Comparison of ENCODE assay signal across 9 cellular contexts in the genomic region with DNA sequence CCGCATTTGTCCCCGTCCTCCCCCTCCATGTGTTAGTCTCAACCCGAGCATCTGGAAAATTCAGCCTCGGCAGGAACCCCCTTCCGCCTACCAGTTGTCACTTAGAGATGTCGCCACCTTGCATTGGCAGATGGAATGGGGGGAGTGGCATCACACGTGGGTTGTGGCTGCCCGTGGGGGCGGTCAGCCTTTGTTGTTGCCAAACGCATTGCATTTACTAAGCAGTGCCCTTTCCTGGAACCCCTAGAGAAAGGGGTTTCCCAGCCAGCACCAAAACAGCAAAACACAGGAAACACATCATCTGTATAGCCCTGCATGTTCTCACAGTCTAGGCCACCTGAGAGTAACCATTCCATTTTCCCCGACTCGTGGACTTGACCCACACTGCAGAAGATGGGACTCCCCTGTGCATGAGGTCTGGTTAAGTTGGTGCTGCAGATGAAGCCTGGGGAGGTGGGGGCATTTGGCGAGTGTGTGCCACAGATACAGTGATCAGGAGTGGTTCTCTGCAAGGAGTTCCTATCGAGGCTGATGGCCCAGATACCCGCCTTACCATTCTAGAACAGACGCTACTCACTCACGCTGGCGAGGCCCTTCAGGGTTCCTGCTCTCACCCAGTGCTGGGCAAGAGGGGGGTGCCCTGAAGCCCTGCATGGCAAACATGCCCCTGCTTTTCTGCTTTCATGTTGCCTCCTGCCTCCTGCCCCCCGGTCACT. TPM values are rescaled to one million over a fixed set of nuclear protein-coding genes. Genes with fewer than 3 reads are reported as not detected.
A peak's percentile ranks its signal among the peaks of the same experiment; 100 is the strongest.
DNase-seq lines count a peak whose midpoint lies in the region; ATAC-seq, FAIRE-seq and TF ChIP-seq lines count a peak whose summit lies in the region.
"Had no signal": no experiment of that assay in that cellular context is flagged by ENCODE, and none has a peak within 500 bp of the region (broad histone marks: within the 10 kb centered on the region; RNA-seq: fewer than 3 reads in every experiment).

No MANE protein-coding gene starts in this region.

- intact Hi-C loops in kidney (cut with DNase I) (no loop called here), left ventricle myocardium inferior (cut with micrococcal nuclease) (no loop called here)

- H3K36me3 Mint-ChIP-seq in T-helper 1 cell treated with Interleukin-12 subunit alpha and Interleukin-12 subunit beta and Interleukin-4 antibody, amounts not matched to agents 30 μg/mL and 1 μg/mL, for 36 hours (ENCODE audit: low read depth), result peaks cover 46% of the 10 kb centered on the region
- peaks cover 6% of the 10 kb centered on the region for H3K36me3 Mint-ChIP-seq in natural killer cell treated with Interleukin-12 subunit alpha and Interleukin-12 subunit beta and Interleukin-15 and Interleukin-18, amount 100 ng/mL, for 72 hours
- peaks cover 51% of the 10 kb centered on the region for H3K36me3 Mint-ChIP-seq in stimulated activated naive CD8-positive, alpha-beta T cell treated with anti-CD3 and anti-CD28 coated beads, Interleukin-15, Interleukin-2, amounts not matched to agents 100 ng/mL and 50 ng/mL, for 24 hours (ENCODE audit: low read depth)

- no peak overlapping the region for H3K27ac ChIP-seq in kidney (ENCODE audit: low read depth in 2 of 2, low read length in 2 of 2)
- no peak overlapping the region for H3K27ac ChIP-seq in left ventricle myocardium inferior (replicated peaks)
- H3K27ac ChIP-seq in small intestine (ENCODE audit: low read depth in 1 of 2, low read length in 1 of 2), result peak overlapping the region in 1 of 2 donors; percentile 61

- DNase-seq in activated gamma-delta T cell treated with Interleukin-2 at 50 U/mL for 16 hours, result peak; percentile 89
- DNase-seq in natural killer cell treated with Interleukin-12 subunit alpha and Interleukin-12 subunit beta and Interleukin-15 and Interleukin-18, amount 100 ng/mL, for 72 hours (ENCODE audit: low spot score), result peak; percentile 99
- no peak for DNase-seq in kidney
- DNase-seq in left ventricle myocardium inferior, result no peak
- DNase-seq in NCI-H146 treated with DMSO at 0.1 percent for 48 hours (lab: John Stamatoyannopoulos, UW; ENCODE audit: unreplicated experiment), result no peak
- DNase-seq in small intestine, result no peak

- H3K9ac ChIP-seq in kidney (ENCODE audit: low read length in 2 of 2), result no peak overlapping the region

- H3K27me3 ChIP-seq in left ventricle myocardium inferior (ENCODE audit: low read depth) (no peaks in the 10 kb centered on the region), small intestine (ENCODE audit: control insufficient read depth in 2 of 2, insufficient read depth in 2 of 2, low read length in 2 of 2) (no peaks in the 10 kb centered on the region)

- WGBS in small intestine, 3 donors, result 70 to 74% (median 72%) methylated on average over 18 to 19 of the region's 19 CpGs

- FAIRE-seq in kidney (lab: Jason Lieb, UNC) (no peak), small intestine (lab: Jason Lieb, UNC) (no peak)

- peak overlapping the region; percentile 82 for H3K4me3 Mint-ChIP-seq in T-helper 1 cell treated with Interleukin-12 subunit alpha and Interleukin-12 subunit beta and Interleukin-4 antibody, amounts not matched to agents 30 μg/mL and 1 μg/mL, for 36 hours
- H3K4me3 Mint-ChIP-seq in natural killer cell treated with Interleukin-12 subunit alpha and Interleukin-12 subunit beta and Interleukin-15 and Interleukin-18, amount 100 ng/mL, for 72 hours, result peak overlapping the region; percentile 93
- H3K4me3 Mint-ChIP-seq in stimulated activated naive CD8-positive, alpha-beta T cell treated with anti-CD3 and anti-CD28 coated beads, Interleukin-15, Interleukin-2, amounts not matched to agents 100 ng/mL and 50 ng/mL, for 24 hours, result peak overlapping the region; percentile 75
- H3K4me3 Mint-ChIP-seq: dendritic cell treated with granulocyte-macrophage colony-stimulating factor and Interleukin-4, amounts not matched to agents 40 ng/mL and 50 ng/mL, for 4 days had no signal

- peaks cover 49% of the 10 kb centered on the region for H3K4me1 Mint-ChIP-seq in T-helper 1 cell treated with Interleukin-12 subunit alpha and Interleukin-12 subunit beta and Interleukin-4 antibody, amounts not matched to agents 30 μg/mL and 1 μg/mL, for 36 hours (ENCODE audit: low read depth)
- H3K4me1 Mint-ChIP-seq in natural killer cell treated with Interleukin-12 subunit alpha and Interleukin-12 subunit beta and Interleukin-15 and Interleukin-18, amount 100 ng/mL, for 72 hours (ENCODE audit: low read depth in 2 of 2), result peaks cover 42 to 57% of the 10 kb centered on the region in 2 donors
- H3K4me1 Mint-ChIP-seq in stimulated activated naive CD8-positive, alpha-beta T cell treated with anti-CD3 and anti-CD28 coated beads, Interleukin-15, Interleukin-2, amounts not matched to agents 100 ng/mL and 50 ng/mL, for 24 hours (ENCODE audit: low read depth), result peaks cover 35% of the 10 kb centered on the region

- no peak overlapping the region for H3K4me3 ChIP-seq in kidney (ENCODE audit: low read length in 2 of 2)
- no peak overlapping the region for H3K4me3 ChIP-seq in left ventricle myocardium inferior
- no peak overlapping the region for H3K4me3 ChIP-seq in small intestine (ENCODE audit: low read depth in 1 of 2, low read length in 2 of 2)

- peak overlapping the region; percentile 96 for H3K27ac Mint-ChIP-seq in T-helper 1 cell treated with Interleukin-12 subunit alpha and Interleukin-12 subunit beta and Interleukin-4 antibody, amounts not matched to agents 30 μg/mL and 1 μg/mL, for 36 hours
- peak overlapping the region; percentile 93 to 99 for H3K27ac Mint-ChIP-seq in natural killer cell treated with Interleukin-12 subunit alpha and Interleukin-12 subunit beta and Interleukin-15 and Interleukin-18, amount 100 ng/mL, for 72 hours
- H3K27ac Mint-ChIP-seq in stimulated activated naive CD8-positive, alpha-beta T cell treated with anti-CD3 and anti-CD28 coated beads, Interleukin-15, Interleukin-2, amounts not matched to agents 100 ng/mL and 50 ng/mL, for 24 hours, result peak overlapping the region; percentile 94
- H3K27ac Mint-ChIP-seq: dendritic cell treated with granulocyte-macrophage colony-stimulating factor and Interleukin-4, amounts not matched to agents 40 ng/mL and 50 ng/mL, for 4 days had no signal

- H3K36me3 ChIP-seq in kidney (ENCODE audit: control insufficient read depth in 1 of 2, insufficient read depth in 2 of 2, low read length in 2 of 2) (peaks cover 36 to 66% of the 10 kb centered on the region in 2 donors), left ventricle myocardium inferior (peaks cover 98% of the 10 kb centered on the region), small intestine (ENCODE audit: control insufficient read depth in 2 of 2, insufficient read depth in 2 of 2, low read length in 2 of 2) (peaks cover 18 to 28% of the 10 kb centered on the region in 2 donors)

- peak; percentile 92 for ATAC-seq in natural killer cell treated with Interleukin-12 subunit alpha and Interleukin-12 subunit beta and Interleukin-15 and Interleukin-18, amount 100 ng/mL, for 72 hours

- TF ChIP-seq CTCF in kidney (IDR thresholded peaks at IDR 0.05; ENCODE audit: borderline replicate concordance, extremely low read depth, insufficient read depth), result no peak
- TF ChIP-seq CTCF in left ventricle myocardium inferior (IDR thresholded peaks at IDR 0.05; ENCODE audit: borderline replicate concordance), result no peak

- H3K9me3 ChIP-seq in kidney (ENCODE audit: control insufficient read depth in 1 of 2, low read length in 2 of 2) (no peaks in the 10 kb centered on the region), left ventricle myocardium inferior (replicated peaks) (no peaks in the 10 kb centered on the region), small intestine (ENCODE audit: control insufficient read depth, low read depth) (no peaks in the 10 kb centered on the region)

- no peaks in the 10 kb centered on the region for H3K9me3 Mint-ChIP-seq in T-helper 1 cell treated with Interleukin-12 subunit alpha and Interleukin-12 subunit beta and Interleukin-4 antibody, amounts not matched to agents 30 μg/mL and 1 μg/mL, for 36 hours
- no peaks in the 10 kb centered on the region for H3K9me3 Mint-ChIP-seq in natural killer cell treated with Interleukin-12 subunit alpha and Interleukin-12 subunit beta and Interleukin-15 and Interleukin-18, amount 100 ng/mL, for 72 hours
- H3K9me3 Mint-ChIP-seq in stimulated activated naive CD8-positive, alpha-beta T cell treated with anti-CD3 and anti-CD28 coated beads, Interleukin-15, Interleukin-2, amounts not matched to agents 100 ng/mL and 50 ng/mL, for 24 hours, result no peaks in the 10 kb centered on the region
- H3K9me3 Mint-ChIP-seq: dendritic cell treated with granulocyte-macrophage colony-stimulating factor and Interleukin-4, amounts not matched to agents 40 ng/mL and 50 ng/mL, for 4 days had no signal

- H3K27me3 Mint-ChIP-seq in T-helper 1 cell treated with Interleukin-12 subunit alpha and Interleukin-12 subunit beta and Interleukin-4 antibody, amounts not matched to agents 30 μg/mL and 1 μg/mL, for 36 hours (ENCODE audit: low read depth), result no peaks in the 10 kb centered on the region
- H3K27me3 Mint-ChIP-seq in natural killer cell treated with Interleukin-12 subunit alpha and Interleukin-12 subunit beta and Interleukin-15 and Interleukin-18, amount 100 ng/mL, for 72 hours, result no peaks in the 10 kb centered on the region
- H3K27me3 Mint-ChIP-seq in stimulated activated naive CD8-positive, alpha-beta T cell treated with anti-CD3 and anti-CD28 coated beads, Interleukin-15, Interleukin-2, amounts not matched to agents 100 ng/mL and 50 ng/mL, for 24 hours, result no peaks in the 10 kb centered on the region
- H3K27me3 Mint-ChIP-seq: dendritic cell treated with granulocyte-macrophage colony-stimulating factor and Interleukin-4, amounts not matched to agents 40 ng/mL and 50 ng/mL, for 4 days had no signal

- no peaks in the 10 kb centered on the region for H3K4me1 ChIP-seq in kidney (ENCODE audit: control insufficient read depth in 1 of 2, insufficient read depth in 1 of 2, low read depth in 1 of 2, low read length in 2 of 2)
- H3K4me1 ChIP-seq in left ventricle myocardium inferior, result peaks cover 23% of the 10 kb centered on the region
- H3K4me1 ChIP-seq in small intestine (ENCODE audit: control insufficient read depth in 2 of 2, insufficient read depth in 1 of 2, low read depth in 1 of 2, low read length in 1 of 2), result no peaks in the 10 kb centered on the region

RNA-seq across cellular contexts. Expression of gene TMED1, which starts 38.3 kb away (rescaled TPM):
- 10 to 100 TPM; 15.2 to 24.1 TPM for total RNA-seq in natural killer cell treated with Interleukin-12 subunit alpha and Interleukin-12 subunit beta and Interleukin-15 and Interleukin-18, amount 100 ng/mL, for 72 hours
- total RNA-seq in kidney, result 36.0 TPM
- 60.6 TPM for polyA plus RNA-seq in kidney (ENCODE audit: insufficient read depth, low read depth, low replicate concordance)
- 32.9 TPM for total RNA-seq in left ventricle myocardium inferior
- polyA plus RNA-seq in small intestine, result 10 to 100 TPM; 21.0 to 29.0 (median 22.2) TPM

RNA-seq across cellular contexts. Expression of gene C19orf38, which starts 50.5 kb away (rescaled TPM):
- total RNA-seq in natural killer cell treated with Interleukin-12 subunit alpha and Interleukin-12 subunit beta and Interleukin-15 and Interleukin-18, amount 100 ng/mL, for 72 hours, result 10 to 100 TPM in 1 of 2 donors, 1 to 10 TPM in 1; 2.7 to 12.0 TPM
- total RNA-seq in kidney (3.3 TPM), left ventricle myocardium inferior (0.47 TPM)
- polyA plus RNA-seq in kidney (ENCODE audit: insufficient read depth, low read depth, low replicate concordance) (2.4 TPM), small intestine (1 to 10 TPM; 1.1 to 2.2 (median 1.4) TPM)

Comparison
In these comparisons a context has a peak if more than half of its experiments do, and no peak if none do; other contexts are left out.
1. DNase-seq: peak in activated gamma-delta T cell treated with Interleukin-2 at 50 U/mL for 16 hours (single experiment) and natural killer cell treated with Interleukin-12 subunit alpha and Interleukin-12 subunit beta and Interleukin-15 and Interleukin-18, amount 100 ng/mL, for 72 hours (single experiment); none in kidney (single experiment), left ventricle myocardium inferior (single experiment), NCI-H146 treated with DMSO at 0.1 percent for 48 hours (single experiment) and small intestine (single experiment).
2. Peak in every context shown above with its lines, with median percentiles within 50 percentile points of each other: H3K27ac Mint-ChIP-seq and H3K4me3 Mint-ChIP-seq.